In the genomic region with DNA sequence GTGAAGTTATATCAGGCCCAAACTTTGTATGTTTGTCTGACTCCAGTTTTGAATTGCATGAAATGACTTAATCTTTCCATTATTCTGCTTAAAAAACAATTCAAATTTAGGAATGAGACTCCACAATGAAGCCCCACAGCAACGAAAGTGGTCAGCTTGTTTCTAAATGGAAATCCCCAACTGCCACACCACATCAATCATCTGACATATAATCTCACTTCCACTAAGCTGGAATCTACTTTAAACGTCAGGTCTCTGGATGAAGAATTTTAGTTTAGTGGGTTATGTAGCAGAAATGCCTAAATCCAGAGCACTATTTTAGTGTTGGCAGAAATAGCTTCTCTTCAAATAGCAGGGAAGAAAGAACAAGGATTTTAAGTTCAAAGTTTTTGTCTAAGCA, we compare ENCODE assay signal across 11 cellular contexts. TPM values are rescaled to one million over a fixed set of nuclear protein-coding genes. Genes with fewer than 3 reads are reported as not detected.
DNase-seq lines count a peak whose midpoint lies in the region; ATAC-seq and TF ChIP-seq lines count a peak whose summit lies in the region.
"Had no signal": no experiment of that assay in that cellular context is flagged by ENCODE, and none has a peak within 500 bp of the region (broad histone marks: within the 10 kb centered on the region; RNA-seq: fewer than 3 reads in every experiment).

No MANE protein-coding gene starts in this region.

- intact Hi-C loops in heart right ventricle (cut with DNase I) (loop anchor here in 7 of 10 donors (5.0 to 10.0 kb wide), 5 partner anchors 80 to 160 kb away; no protein-coding TSS in a partner anchor), Right ventricle myocardium superior (cut with DNase I) (loop anchor here (10.0 kb wide), 1 partner anchor 80 kb away; no protein-coding TSS in a partner anchor)

- H3K79me2 ChIP-seq in OCI-LY3 (ENCODE audit: low read length) (peaks cover 30% of the 10 kb centered on the region), hepatocyte (peaks cover 28% of the 10 kb centered on the region)

- TF ChIP-seq CTCF in heart right ventricle (IDR thresholded peaks at IDR 0.05) (no peak), OCI-LY3 (IDR thresholded peaks at IDR 0.05; ENCODE audit: low read depth, low read length) (no peak), hepatocyte (IDR thresholded peaks at IDR 0.05; ENCODE audit: poor library complexity) (no peak), thoracic aorta (IDR thresholded peaks at IDR 0.05) (no peak), coronary artery (IDR thresholded peaks at IDR 0.05) (no peak)

- peak overlapping the region; percentile 99 for H3K9ac ChIP-seq in OCI-LY3 (ENCODE audit: low read length)

- 46 to 56% methylated on average over 2 of the region's 2 CpGs for WGBS in heart right ventricle, 2 donors
- WGBS in hepatocyte (ENCODE audit: low lambda C conversion rate, missing lambda C conversion rate), result 36% methylated on average over 2 of the region's 2 CpGs

- H4K20me1 ChIP-seq in OCI-LY3 (ENCODE audit: insufficient read depth, low read length), result peaks cover 19% of the 10 kb centered on the region
- H4K20me1 ChIP-seq in hepatocyte (ENCODE audit: insufficient read depth, poor library complexity, severe bottlenecking), result peaks cover 14% of the 10 kb centered on the region

- H3K36me3 ChIP-seq in heart right ventricle (no peaks in the 10 kb centered on the region), OCI-LY3 (replicated peaks; ENCODE audit: low read depth, low read length) (peaks cover 7% of the 10 kb centered on the region), hepatocyte (replicated peaks; ENCODE audit: insufficient read depth, low read depth) (no peaks in the 10 kb centered on the region), thoracic aorta (no peaks in the 10 kb centered on the region)

- H3K27me3 ChIP-seq in heart right ventricle (no peaks in the 10 kb centered on the region), OCI-LY3 (ENCODE audit: low read depth, low read length) (no peaks in the 10 kb centered on the region), hepatocyte (no peaks in the 10 kb centered on the region), thoracic aorta (replicated peaks; ENCODE audit: insufficient read depth) (no peaks in the 10 kb centered on the region)

- H3K27ac ChIP-seq in heart right ventricle (peak overlapping the region in 8 of 10 donors; percentile 98 to 100 (median 100)), OCI-LY3 (ENCODE audit: low read length) (peak overlapping the region; percentile 93), hepatocyte (peak overlapping the region; percentile 100), thoracic aorta (peak overlapping the region; percentile 94 to 98), coronary artery (no peak overlapping the region)

- H2AFZ ChIP-seq in OCI-LY3 (ENCODE audit: low read depth, low read length) (no peak overlapping the region), hepatocyte (no peak overlapping the region)

- no peak for DNase-seq in heart right ventricle
- DNase-seq in Right ventricle myocardium superior, result no peak
- DNase-seq in hepatocyte (ENCODE audit: low spot score), result no peak
- no peak for DNase-seq in thoracic aorta (ENCODE audit: low spot score)
- no peak for DNase-seq in activated CD4-positive, alpha-beta T cell treated with anti-CD3 and anti-CD28 coated beads for 1 hour
- no peak for DNase-seq in coronary artery (ENCODE audit: low spot score)
- DNase-seq: C1 segment of cervical spinal cord, NCI-H1092 treated with DMSO at 0.1 percent for 48 hours, substantia nigra had no signal

- H3K9me3 ChIP-seq in heart right ventricle, result no peaks in the 10 kb centered on the region
- no peaks in the 10 kb centered on the region for H3K9me3 ChIP-seq in OCI-LY3 (ENCODE audit: insufficient read depth, low read length)
- H3K9me3 ChIP-seq in hepatocyte (ENCODE audit: low read depth), result no peaks in the 10 kb centered on the region
- H3K9me3 ChIP-seq in thoracic aorta, result no peaks in the 10 kb centered on the region

- no peaks in the 10 kb centered on the region for H3K9me2 ChIP-seq in hepatocyte (replicated peaks; ENCODE audit: insufficient read depth)

- H3K4me2 ChIP-seq in OCI-LY3 (ENCODE audit: low read length), result peak overlapping the region; percentile 78
- peak overlapping the region; percentile 76 for H3K4me2 ChIP-seq in hepatocyte

- no peak overlapping the region for H3K4me3 ChIP-seq in heart right ventricle
- H3K4me3 ChIP-seq in OCI-LY3 (ENCODE audit: low read length), result peak overlapping the region; percentile 91
- no peak overlapping the region for H3K4me3 ChIP-seq in hepatocyte
- H3K4me3 ChIP-seq in thoracic aorta, result peak overlapping the region; percentile 77
- no peak overlapping the region for H3K4me3 ChIP-seq in coronary artery

- ATAC-seq in heart right ventricle (no peak), Right ventricle myocardium superior (ENCODE audit: poor library complexity) (no peak), thoracic aorta (ENCODE audit: insufficient number of reproducible peaks, low FRiP score, low read depth) (no peak), HG02763 (IDR thresholded peaks at IDR 0.05; ENCODE audit: unreplicated experiment) (no peak)

- H3K4me1 ChIP-seq in heart right ventricle (peaks cover 0 to 40% (median 25%) of the 10 kb centered on the region in 9 donors), OCI-LY3 (ENCODE audit: low read length) (peaks cover 49% of the 10 kb centered on the region), hepatocyte (ENCODE audit: insufficient read depth) (peaks cover 13% of the 10 kb centered on the region), thoracic aorta (ENCODE audit: control insufficient read depth in 1 of 2, low read depth in 2 of 2) (peaks cover 14 to 31% of the 10 kb centered on the region in 2 donors)

RNA-seq across cellular contexts. Expression of a gene that starts 1.8 kb away (rescaled TPM):
- total RNA-seq in heart right ventricle, result 10 to 100 TPM; 21.0 to 36.5 (median 29.9) TPM
- 1 to 10 TPM; 4.9 to 7.8 TPM for polyA plus RNA-seq in heart right ventricle
- 25.1 TPM for total RNA-seq in Right ventricle myocardium superior
- total RNA-seq in hepatocyte, result 92.5 and 96.5 TPM in 2 replicates
- 27.3 and 27.9 TPM in 2 replicates for polyA plus RNA-seq in hepatocyte
- total RNA-seq in thoracic aorta, result 10 to 100 TPM; 41.8 to 74.4 TPM

Comparison
In these comparisons a context has a peak if more than half of its experiments do, and no peak if none do; other contexts are left out.
1. H3K27ac ChIP-seq: peak in heart right ventricle (8 of 10), OCI-LY3 (single experiment), hepatocyte (single experiment) and thoracic aorta (2 of 2); none in coronary artery (0 of 2).
2. H3K4me3 ChIP-seq: peak in OCI-LY3 (single experiment) and thoracic aorta (single experiment); none in heart right ventricle (0 of 10), hepatocyte (single experiment) and coronary artery (single experiment).